8 cellular contexts compared by ENCODE assay signal in genomic region chr18:63422087-63422861, GRCh38. TPM values are rescaled to one million over a fixed set of nuclear protein-coding genes. Genes with fewer than 3 reads are reported as not detected.
DNase-seq lines count a peak whose midpoint lies in the region; ATAC-seq, FAIRE-seq and TF ChIP-seq lines count a peak whose summit lies in the region.

Gene VPS4B, minus strand, starts transcription at chr18:63422476. Its CDS starts 217 bp downstream, at chr18:63422259.

- no peaks in the 10 kb centered on the region for H3K27me3 ChIP-seq in BE2C
- H3K27me3 ChIP-seq in kidney epithelial cell (ENCODE audit: control insufficient read depth, insufficient read depth, low read length): no peaks in the 10 kb centered on the region

- H3K36me3 ChIP-seq in BE2C (no peaks in the 10 kb centered on the region), kidney epithelial cell (ENCODE audit: control insufficient read depth, insufficient read depth, low read length) (peaks cover 2% of the 10 kb centered on the region)

- TF ChIP-seq CTCF in BE2C (IDR thresholded peaks at IDR 0.05; ENCODE audit: low read depth, low read length) (no peak), kidney epithelial cell (IDR thresholded peaks at IDR 0.05; ENCODE audit: insufficient read depth, low read length, poor library complexity, severe bottlenecking) (no peak)

- peak within 1 kb of the TSS; percentile 99 for H3K27ac ChIP-seq in cingulate gyrus (ENCODE audit: low read depth, low read length)

- DNase-seq in BE2C (peak; percentile 95), GM19239 (ENCODE audit: insufficient read length, low spot score) (peak; percentile 73), NCI-H524 treated with DMSO at 0.1 percent for 48 hours (lab: John Stamatoyannopoulos, UW) (peak; percentile 90), kidney epithelial cell (ENCODE audit: low read depth) (peak; percentile 97)
- DNase-seq in activated CD4-positive, alpha-beta T cell treated with anti-CD3 and anti-CD28 coated beads for 4 hours: peak; percentile 99
- DNase-seq in stimulated activated CD4-positive, alpha-beta T cell treated with anti-CD3 and anti-CD28 coated beads, Interleukin-15, amount 100 ng/mL, for 48 hours (ENCODE audit: low read depth in 2 of 2): peak; percentile 99

- H3K4me3 ChIP-seq in BE2C (ENCODE audit: low read depth, low read length) (peak within 1 kb of the TSS; percentile 82), kidney epithelial cell (ENCODE audit: low read depth, low read length) (peak within 1 kb of the TSS; percentile 73)

- H3K9me3 ChIP-seq in BE2C: no peaks in the 10 kb centered on the region

- ATAC-seq in HG03457 (IDR thresholded peaks at IDR 0.05; ENCODE audit: unreplicated experiment): peak; percentile 98

- FAIRE-seq in GM19239 (lab: Jason Lieb, UNC): peak; percentile 100

- no peaks in the 10 kb centered on the region for H3K4me1 ChIP-seq in BE2C

RNA-seq across cellular contexts. Expression of gene VPS4B, which starts in this region (rescaled TPM):
- polyA plus RNA-seq in BE2C (2012; ENCODE audit: insufficient read depth, insufficient read length, low read depth): 21.2 TPM
- 56.6 and 63.8 TPM in 2 replicates for total RNA-seq in kidney epithelial cell

Comparison
In these comparisons a context has a peak if more than half of its experiments do, and no peak if none do; other contexts are left out.
1. Peak in every context shown above with its lines: DNase-seq, ATAC-seq, H3K4me3 ChIP-seq and H3K27ac ChIP-seq.